ENCODE assay signal across 23 cellular contexts in genomic region chr2:126982935-126983334, GRCh38.
"Had no signal": no experiment of that assay in that cellular context is flagged by ENCODE, and none has a peak within 500 bp of the region (broad histone marks: within the 10 kb centered on the region; RNA-seq: fewer than 3 reads in every experiment).

No MANE protein-coding gene starts in this region.

- DNase-seq: dermis blood vessel endothelial cell; dorsolateral prefrontal cortex; effector CD4-positive, alpha-beta T cell; effector memory CD4-positive, alpha-beta T cell; foreskin keratinocyte; heart left ventricle; hypothalamus; immature natural killer cell; islet precursor cell; kidney; kidney glomerular epithelial cell; left colon; left lung; left ventricle myocardium superior; lower lobe of right lung; mesenchymal stem cell had no signal

- H3K4me1 ChIP-seq: foreskin keratinocyte, heart left ventricle, left lung, lower lobe of right lung had no signal

- ATAC-seq: foreskin keratinocyte, gastroesophageal sphincter, heart left ventricle, left colon, left lung, left ventricle myocardium superior, lower lobe of right lung had no signal

- FAIRE-seq: colon, endothelial cell of umbilical vein, frontal cortex, kidney had no signal

- H3K9me3 ChIP-seq: esophagus muscularis mucosa, gastroesophageal sphincter, heart left ventricle, left lung, lower lobe of right lung had no signal

- H3K4me3 ChIP-seq: coronary artery, dorsolateral prefrontal cortex, esophagus muscularis mucosa, gastroesophageal sphincter, heart left ventricle, hepatocyte, left lung, lower lobe of right lung had no signal

- H3K36me3 ChIP-seq: esophagus muscularis mucosa, gastroesophageal sphincter, heart left ventricle, left lung, lower lobe of right lung had no signal
